In genomic region chr2:26462511-26463251, GRCh38 we compare ENCODE assay signal across 9 cellular contexts. TPM values are rescaled to one million over a fixed set of nuclear protein-coding genes. Genes with fewer than 3 reads are reported as not detected.
A peak's percentile ranks its signal among the peaks of the same experiment; 100 is the strongest.
DNase-seq lines count a peak whose midpoint lies in the region; ATAC-seq, FAIRE-seq and TF ChIP-seq lines count a peak whose summit lies in the region.
"Had no signal": no experiment of that assay in that cellular context is flagged by ENCODE, and none has a peak within 500 bp of the region (broad histone marks: within the 10 kb centered on the region; RNA-seq: fewer than 3 reads in every experiment).

No MANE protein-coding gene starts in this region.

- H3K4me1 ChIP-seq in K562 (replicated peaks in 1 of 2; ENCODE audit: control insufficient read depth in 2 of 2, insufficient read depth in 2 of 2, low read length in 2 of 2) (peaks cover 13 to 38% of the 10 kb centered on the region in 2 experiments; a peak in 4 of 5 replicates), left lung (peaks cover 0 to 3% of the 10 kb centered on the region in 2 donors)

- H3K4me3 Mint-ChIP-seq in activated CD4-positive, alpha-beta memory T cell treated with anti-CD3 and anti-CD28 coated beads for 36 hours = no peak overlapping the region
- H3K4me3 Mint-ChIP-seq in activated CD4-positive, alpha-beta memory T cell treated with anti-CD3 and anti-CD28 coated beads, Interleukin-2, amount 10 ng/mL, durations not matched to agents 7 days and 5 days = no peak overlapping the region
- H3K4me3 Mint-ChIP-seq: activated naive CD8-positive, alpha-beta T cell had no signal

- no peak for TF ChIP-seq POLR2A in K562 (conservative IDR thresholded peaks at IDR 0.05)

- H3K4me3 ChIP-seq in K562 (no peak overlapping the region), left lung (no peak overlapping the region)

- H2AFZ ChIP-seq in K562 (ENCODE audit: low read depth, low read length) = 0 out of 2 replicates have a peak overlapping the region, but pooled peaks have one; percentile 8

- no peak overlapping the region for H3K9ac ChIP-seq in K562 (ENCODE audit: insufficient read depth in 1 of 2, low read depth in 2 of 2, low read length in 2 of 2)

- no peaks in the 10 kb centered on the region for H3K9me3 ChIP-seq in K562 (replicated peaks; ENCODE audit: control insufficient read depth, insufficient read depth, low read depth, low read length)
- H3K9me3 ChIP-seq in left lung = no peaks in the 10 kb centered on the region

- peak; percentile 90 for FAIRE-seq in K562 (lab: Jason Lieb, UNC)

- H3K27me3 ChIP-seq in K562 (ENCODE audit: control insufficient read depth in 2 of 2, insufficient read depth in 2 of 2, low read length in 2 of 2) (no peaks in the 10 kb centered on the region), left lung (no peaks in the 10 kb centered on the region)

- H3K27ac ChIP-seq in K562 (ENCODE audit: extremely low read depth, low read depth, low read length) = no peak overlapping the region
- no peak overlapping the region for H3K27ac ChIP-seq in left lung

- TF ChIP-seq CTCF in K562 (IDR thresholded peaks at IDR 0.05 in 2 of 3, conservative IDR thresholded peaks at IDR 0.05 in 1 of 3; ENCODE audit: insufficient read depth in 2 of 3, low read depth in 1 of 3, low read length in 3 of 3) (peak; percentile 83 to 91 (median 90)), left lung (IDR thresholded peaks at IDR 0.05) (peak; percentile 15 to 29)

- peak; percentile 26 for DNase-seq in activated CD4-positive, alpha-beta memory T cell treated with anti-CD3 and anti-CD28 coated beads for 36 hours
- DNase-seq in activated CD4-positive, alpha-beta memory T cell treated with anti-CD3 and anti-CD28 coated beads, Interleukin-2, amount 10 ng/mL, durations not matched to agents 7 days and 5 days = no peak
- DNase-seq in NCI-H1092 (lab: John Stamatoyannopoulos, UW) = peak; percentile 7
- DNase-seq in K562 (ENCODE audit: extremely low read depth in 1 of 4, low spot score in 3 of 4) = peak; percentile 71 to 74 (median 72)
- DNase-seq in left lung = peak in 1 of 2 donors; percentile 37
- no peak for DNase-seq in cerebellum (ENCODE audit: low spot score)
- no peak for DNase-seq in NCI-H2227 (lab: John Stamatoyannopoulos, UW; ENCODE audit: unreplicated experiment)
- no peak for DNase-seq in T-helper 2 cell

- H3K27me3 Mint-ChIP-seq in activated CD4-positive, alpha-beta memory T cell treated with anti-CD3 and anti-CD28 coated beads for 36 hours = no peaks in the 10 kb centered on the region
- H3K27me3 Mint-ChIP-seq in activated CD4-positive, alpha-beta memory T cell treated with anti-CD3 and anti-CD28 coated beads, Interleukin-2, amount 10 ng/mL, durations not matched to agents 7 days and 5 days = no peaks in the 10 kb centered on the region
- H3K27me3 Mint-ChIP-seq: activated naive CD8-positive, alpha-beta T cell had no signal

- ATAC-seq in K562 (peak; percentile 81), left lung (peak; percentile 67)

- POLR2A ChIA-PET in activated CD4-positive, alpha-beta memory T cell treated with anti-CD3 and anti-CD28 coated beads for 36 hours (lab: Charles Lee) = no interaction called here
- POLR2A ChIA-PET in activated CD4-positive, alpha-beta memory T cell treated with anti-CD3 and anti-CD28 coated beads, Interleukin-2, amount 10 ng/mL, durations not matched to agents 7 days and 5 days (lab: Charles Lee) = interaction anchor here (1.0 kb wide), 1 partner anchor 11 kb away, joined by 3 read pairs; no protein-coding TSS in a partner anchor
- POLR2A ChIA-PET in K562 (lab: Yijun Ruan, JAX) = interaction anchor here (0.6 to 1.0 kb wide), 2 partner anchors 53 to 217 kb away, joined by 3 read pairs; no protein-coding TSS in a partner anchor

- H3K9me3 Mint-ChIP-seq in activated CD4-positive, alpha-beta memory T cell treated with anti-CD3 and anti-CD28 coated beads for 36 hours = no peaks in the 10 kb centered on the region
- H3K9me3 Mint-ChIP-seq in activated CD4-positive, alpha-beta memory T cell treated with anti-CD3 and anti-CD28 coated beads, Interleukin-2, amount 10 ng/mL, durations not matched to agents 7 days and 5 days = no peaks in the 10 kb centered on the region

- CTCF ChIA-PET in activated CD4-positive, alpha-beta memory T cell treated with anti-CD3 and anti-CD28 coated beads for 36 hours (lab: Charles Lee) = no interaction called here
- CTCF ChIA-PET in activated CD4-positive, alpha-beta memory T cell treated with anti-CD3 and anti-CD28 coated beads, Interleukin-2, amount 10 ng/mL, durations not matched to agents 7 days and 5 days (lab: Charles Lee) = interaction anchor here (0.6 kb wide), 1 partner anchor 284 kb away, joined by 5 read pairs; no protein-coding TSS in a partner anchor
- CTCF ChIA-PET in K562 (lab: Yijun Ruan, JAX; ENCODE audit: low intra/inter-chr PET ratio) = interaction anchor here (1.8 kb wide), 1 partner anchor 227 kb away, joined by 6 read pairs; no protein-coding TSS in a partner anchor

- H3K4me1 Mint-ChIP-seq in activated CD4-positive, alpha-beta memory T cell treated with anti-CD3 and anti-CD28 coated beads for 36 hours (ENCODE audit: low read depth) = no peaks in the 10 kb centered on the region
- H3K4me1 Mint-ChIP-seq in activated CD4-positive, alpha-beta memory T cell treated with anti-CD3 and anti-CD28 coated beads, Interleukin-2, amount 10 ng/mL, durations not matched to agents 7 days and 5 days = no peaks in the 10 kb centered on the region

- intact Hi-C loops in activated CD4-positive, alpha-beta memory T cell treated with anti-CD3 and anti-CD28 coated beads for 36 hours (cut with micrococcal nuclease) = no loop called here
- intact Hi-C loops in K562 (cut with micrococcal nuclease) (loop anchor here (5.0 to 10.0 kb wide), 3 partner anchors 65 to 228 kb away; no protein-coding TSS in a partner anchor), left lung (cut with DNase I) (no loop called here)

- H3K79me2 ChIP-seq in K562 (ENCODE audit: control insufficient read depth, insufficient read depth, low read length) = no peaks in the 10 kb centered on the region

- no peak overlapping the region for H3K27ac Mint-ChIP-seq in activated CD4-positive, alpha-beta memory T cell treated with anti-CD3 and anti-CD28 coated beads for 36 hours
- H3K27ac Mint-ChIP-seq in activated CD4-positive, alpha-beta memory T cell treated with anti-CD3 and anti-CD28 coated beads, Interleukin-2, amount 10 ng/mL, durations not matched to agents 7 days and 5 days = no peak overlapping the region
- H3K27ac Mint-ChIP-seq: activated naive CD8-positive, alpha-beta T cell had no signal

- TF ChIP-seq EP300 in K562 (IDR thresholded peaks at IDR 0.05; ENCODE audit: low read length) = no peak

- in situ Hi-C loops in K562 (cut with MboI) = loop anchor here (10.0 kb wide), 1 partner anchor 518 kb away; no protein-coding TSS in a partner anchor

- BruUV-seq in K562 (replicated peaks; lab: Mats Ljungman, UMichigan) = no TSS peak

- H3K36me3 Mint-ChIP-seq in activated CD4-positive, alpha-beta memory T cell treated with anti-CD3 and anti-CD28 coated beads for 36 hours = no peaks in the 10 kb centered on the region
- H3K36me3 Mint-ChIP-seq in activated CD4-positive, alpha-beta memory T cell treated with anti-CD3 and anti-CD28 coated beads, Interleukin-2, amount 10 ng/mL, durations not matched to agents 7 days and 5 days (ENCODE audit: low read depth) = peaks cover 2% of the 10 kb centered on the region
- H3K36me3 Mint-ChIP-seq: activated naive CD8-positive, alpha-beta T cell had no signal

- 65% methylated on average over 14 of the region's 14 CpGs for WGBS in K562 (ENCODE audit: insufficient coverage, low coverage, missing lambda C conversion rate)

- no peaks in the 10 kb centered on the region for H4K20me1 ChIP-seq in K562 (replicated peaks; ENCODE audit: control insufficient read depth, insufficient read depth, low read length)

- H3K4me2 ChIP-seq in K562 (ENCODE audit: insufficient read depth, low read length) = no peak overlapping the region

- TF ChIP-seq RAD21 in K562 (CRISPR knock-in tag; conservative IDR thresholded peaks at IDR 0.05 in 1 of 2, IDR thresholded peaks at IDR 0.05 in 1 of 2) = peak; percentile 58 to 80; a peak in 3 of 4 replicates

- no peaks in the 10 kb centered on the region for H3K9me1 ChIP-seq in K562 (ENCODE audit: control insufficient read depth, insufficient read depth, low read length)

- H3K36me3 ChIP-seq in K562 (ENCODE audit: control insufficient read depth, insufficient read depth, low read length) = no peaks in the 10 kb centered on the region
- no peaks in the 10 kb centered on the region for H3K36me3 ChIP-seq in left lung

TF ChIP-seq in K562, 482 proteins besides CTCF, POLR2A, EP300 and RAD21 (continues in another document):
- TF ChIP-seq MAFG (tag; conservative IDR thresholded peaks at IDR 0.05) = peak; percentile 91

RNA-seq across cellular contexts. Expression of gene OTOF, which starts 15.2 kb away (rescaled TPM):
- 1 to 10 TPM; 1.6 to 1.9 TPM for total RNA-seq in activated CD4-positive, alpha-beta memory T cell treated with anti-CD3 and anti-CD28 coated beads for 36 hours
- total RNA-seq in activated CD4-positive, alpha-beta memory T cell treated with anti-CD3 and anti-CD28 coated beads, Interleukin-2, amount 10 ng/mL, durations not matched to agents 7 days and 5 days = 10 to 100 TPM; 22.2 to 23.7 TPM
- total RNA-seq in K562 (2011; cell fraction: chromatin; rRNA removed; ENCODE audit: low replicate concordance) = 0.11 and 0.49 TPM in 2 replicates
- total RNA-seq in K562 (2011; cell fraction: nucleolus; rRNA removed) = 0.13 and 0.17 TPM in 2 replicates
- total RNA-seq in K562 (2011; cell fraction: nucleoplasm; rRNA removed) = not detected in 2 replicates
- 0.05 and 0.33 TPM in 2 replicates for total RNA-seq in K562 (2014; rRNA removed)
- total RNA-seq in K562 (2014; rRNA removed; fragmentation: Illumina TruSeq; extraction: Trizol) = not detected in 2 replicates
- total RNA-seq in K562 (2015; rRNA removed; fragmentation: Illumina TruSeq; extraction: Trizol) = not detected in 2 replicates
- 0.07 TPM in 1 of 2 replicates, not detected in the other for total RNA-seq in K562 (2021)
- 0.07 and 0.11 TPM in 2 replicates for polyA plus RNA-seq in K562 (2011; rRNA removed)
- 0.12 and 0.24 TPM in 2 replicates for polyA plus RNA-seq in K562 (2011; cell fraction: cytosol; rRNA removed)
- 0.22 and 0.31 TPM in 2 replicates for polyA plus RNA-seq in K562 (2011; cell fraction: nucleus; rRNA removed)
- polyA plus RNA-seq in K562 (2012) = 0.03 and 0.12 TPM in 2 replicates
- polyA plus RNA-seq in K562 (2014; fragmentation: Illumina TruSeq; extraction: Trizol) = not detected in 2 replicates
- polyA plus RNA-seq in K562 (2014; fragmentation: Nextera tagmentation; extraction: Ambion mirVana) = not detected
- 0.03 TPM in 1 of 2 replicates, not detected in the other for polyA plus RNA-seq in K562 (2014; rRNA removed)
- polyA minus RNA-seq in K562 (2011; rRNA and poly(A)+ RNA removed) = 0.04 TPM in 1 of 2 replicates, not detected in the other
- not detected in 2 replicates for polyA minus RNA-seq in K562 (2011; cell fraction: cytosol; rRNA and poly(A)+ RNA removed)
- under 0.01 TPM in 1 of 2 replicates, not detected in the other for polyA minus RNA-seq in K562 (2011; cell fraction: nucleus; rRNA and poly(A)+ RNA removed)
- under 1 TPM in 1 of 2 donors, not detected in 1; 0.10 TPM for total RNA-seq in left lung
- 1.4 TPM for total RNA-seq in cerebellum

Comparison
In these comparisons a context has a peak if more than half of its experiments do, and no peak if none do; other contexts are left out.
1. DNase-seq: peak in activated CD4-positive, alpha-beta memory T cell treated with anti-CD3 and anti-CD28 coated beads for 36 hours (single experiment), NCI-H1092 (single experiment) and K562 (4 of 4); none in activated CD4-positive, alpha-beta memory T cell treated with anti-CD3 and anti-CD28 coated beads, Interleukin-2, amount 10 ng/mL, durations not matched to agents 7 days and 5 days (single experiment), cerebellum (single experiment), NCI-H2227 (single experiment) and T-helper 2 cell (0 of 5).